Comparison of ENCODE assay signal across 1 cellular context in genomic region chr10:132371641-132372081, GRCh38.
A peak's percentile ranks its signal among the peaks of the same experiment; 100 is the strongest.
TF ChIP-seq lines count a peak whose summit lies in the region.

No MANE protein-coding gene starts in this region.

TF ChIP-seq in A549, 52 proteins besides CTCF, POLR2A, EP300 and RAD21:
- TF ChIP-seq SMC3 (IDR thresholded peaks at IDR 0.05) (peak; percentile 37), HOXB5 (CRISPR knock-in tag; IDR thresholded peaks at IDR 0.05) (no peak)
